Comparison of ENCODE assay signal across 28 cellular contexts in genomic region chr5:5906778-5907177, GRCh38.
"Had no signal": no experiment of that assay in that cellular context is flagged by ENCODE, and none has a peak within 500 bp of the region (broad histone marks: within the 10 kb centered on the region; RNA-seq: fewer than 3 reads in every experiment).

No MANE protein-coding gene starts in this region.

- H3K27ac ChIP-seq: stomach, suprapubic skin, testis, thoracic aorta, thyroid gland, tibial artery, tibial nerve, transverse colon, upper lobe of left lung, upper lobe of right lung, uterus, vagina had no signal

- H3K36me3 Mint-ChIP-seq: stimulated activated effector memory CD8-positive, alpha-beta T cell treated with anti-CD3 and anti-CD28 coated beads, Interleukin-12 subunit alpha, Interleukin-12 subunit beta, amount 100 ng/mL, for 72 hours; type B pancreatic cell had no signal

- H3K9me3 ChIP-seq: suprapubic skin, testis, thoracic aorta, thyroid gland, tibial nerve, transverse colon, upper lobe of left lung, upper lobe of right lung, uterus, vagina had no signal

- H3K4me3 Mint-ChIP-seq: stimulated activated effector memory CD8-positive, alpha-beta T cell treated with anti-CD3 and anti-CD28 coated beads, Interleukin-12 subunit alpha, Interleukin-12 subunit beta, amount 100 ng/mL, for 72 hours; stimulated activated memory B cell treated with anti-CD40 and anti-IgM and Interleukin-4, amounts not matched to agents 10 μg/mL and 1 μg/mL and 100 μg/mL, for 72 hours; stimulated activated naive CD8-positive, alpha-beta T cell treated with anti-CD3 and anti-CD28 coated beads, Interleukin-15, amount 100 ng/mL, for 72 hours; stimulated activated naive CD8-positive, alpha-beta T cell treated with anti-CD3 and anti-CD28 coated beads, Interleukin-15, Interleukin-2, amounts not matched to agents 100 ng/mL and 50 ng/mL, for 24 hours; type B pancreatic cell had no signal

- H3K9me3 Mint-ChIP-seq: type B pancreatic cell had no signal

- H3K4me1 Mint-ChIP-seq: stimulated activated effector memory CD8-positive, alpha-beta T cell treated with anti-CD3 and anti-CD28 coated beads, Interleukin-12 subunit alpha, Interleukin-12 subunit beta, amount 100 ng/mL, for 72 hours; stimulated activated memory B cell treated with anti-CD40 and anti-IgM and Interleukin-4, amounts not matched to agents 10 μg/mL and 1 μg/mL and 100 μg/mL, for 72 hours; stimulated activated naive CD8-positive, alpha-beta T cell treated with anti-CD3 and anti-CD28 coated beads, Interleukin-15, amount 100 ng/mL, for 72 hours had no signal

- DNase-seq: stimulated activated CD4-positive, alpha-beta T cell treated with anti-CD3 and anti-CD28 coated beads, Interleukin-2, amount 100 ng/mL, for 48 hours; stimulated activated CD4-positive, alpha-beta T cell treated with anti-CD3 and anti-CD28 coated beads, Interleukin-4, amount 100 ng/mL, for 1 hour; stimulated activated CD4-positive, alpha-beta T cell treated with anti-CD3 and anti-CD28 coated beads, Interleukin-4, amount 100 ng/mL, for 24 hours; stimulated activated CD4-positive, alpha-beta T cell treated with anti-CD3 and anti-CD28 coated beads, Interleukin-4, amount 100 ng/mL, for 4 hours; stimulated activated CD8-positive, alpha-beta memory T cell treated with anti-CD3 and anti-CD28 coated beads, Interleukin-4, amount 100 ng/mL, for 48 hours; stimulated activated naive CD4-positive, alpha-beta T cell; stimulated activated naive CD4-positive, alpha-beta T cell treated with Interleukin-2 at 50 U/mL for 16 hours; stimulated activated naive CD8-positive, alpha-beta T cell treated with anti-CD3 and anti-CD28 coated beads, Interleukin-15, amount 100 ng/mL, for 72 hours; stimulated activated naive CD8-positive, alpha-beta T cell treated with anti-CD3 and anti-CD28 coated beads, Interleukin-15, Interleukin-2, amounts not matched to agents 100 U/mL and 50 U/mL, for 24 hours; stomach; substantia nigra; testis; thyroid gland; tibial artery; transverse colon; trophoblast cell; upper lobe of left lung; upper lobe of right lung; uterus had no signal

- FAIRE-seq: urothelium cell line had no signal

- ATAC-seq: stimulated activated effector memory CD8-positive, alpha-beta T cell treated with anti-CD3 and anti-CD28 coated beads, Interleukin-12 subunit alpha, Interleukin-12 subunit beta, amount 100 ng/mL, for 72 hours; stimulated activated memory B cell treated with anti-CD40 and anti-IgM and Interleukin-4, amounts not matched to agents 10 μg/mL and 1 μg/mL and 100 μg/mL, for 72 hours; stimulated activated naive CD8-positive, alpha-beta T cell treated with anti-CD3 and anti-CD28 coated beads, Interleukin-15, amount 100 ng/mL, for 72 hours; stimulated activated naive CD8-positive, alpha-beta T cell treated with anti-CD3 and anti-CD28 coated beads, Interleukin-15, Interleukin-2, amounts not matched to agents 100 U/mL and 50 U/mL, for 24 hours; upper lobe of right lung had no signal

- H3K4me3 ChIP-seq: stomach, suprapubic skin, testis, thoracic aorta, thyroid gland, tibial artery, tibial nerve, transverse colon, upper lobe of left lung, upper lobe of right lung, uterus, vagina had no signal

- H3K27ac Mint-ChIP-seq: stimulated activated effector memory CD8-positive, alpha-beta T cell treated with anti-CD3 and anti-CD28 coated beads, Interleukin-12 subunit alpha, Interleukin-12 subunit beta, amount 100 ng/mL, for 72 hours; stimulated activated memory B cell treated with anti-CD40 and anti-IgM and Interleukin-4, amounts not matched to agents 10 μg/mL and 1 μg/mL and 100 μg/mL, for 72 hours; stimulated activated naive CD8-positive, alpha-beta T cell treated with anti-CD3 and anti-CD28 coated beads, Interleukin-15, amount 100 ng/mL, for 72 hours; stimulated activated naive CD8-positive, alpha-beta T cell treated with anti-CD3 and anti-CD28 coated beads, Interleukin-15, Interleukin-2, amounts not matched to agents 100 ng/mL and 50 ng/mL, for 24 hours; type B pancreatic cell had no signal

- H3K36me3 ChIP-seq: stomach, suprapubic skin, thoracic aorta, thyroid gland, tibial artery, tibial nerve, transverse colon, upper lobe of left lung, upper lobe of right lung, uterus, vagina had no signal

- H3K4me1 ChIP-seq: stomach, suprapubic skin, testis, thyroid gland, tibial artery, tibial nerve, transverse colon, upper lobe of left lung, upper lobe of right lung, uterus, vagina had no signal

- H3K27me3 ChIP-seq: stomach, suprapubic skin, testis, thyroid gland, tibial artery, tibial nerve, transverse colon, upper lobe of left lung, upper lobe of right lung, uterus, vagina had no signal
